In genomic region chr16:28823719-28824547, GRCh38 we compare ENCODE assay signal across 1 cellular context.
A peak's percentile ranks its signal among the peaks of the same experiment; 100 is the strongest.
TF ChIP-seq lines count a peak whose summit lies in the region.

No MANE protein-coding gene starts in this region.

TF ChIP-seq in K562, 482 proteins besides CTCF, POLR2A, EP300 and RAD21 (continued from another document):
- peak; percentile 75 to 84 for TF ChIP-seq MNT (conservative IDR thresholded peaks at IDR 0.05)
- TF ChIP-seq C11orf30 (IDR thresholded peaks at IDR 0.05; ENCODE audit: low read depth), result peak; percentile 69
- TF ChIP-seq FUS (optimal IDR thresholded peaks at IDR 0.05; ENCODE audit: low read depth, low read length), result peak; percentile 19
- no peak for TF ChIP-seq SIRT6 (IDR thresholded peaks at IDR 0.05; ENCODE audit: low read depth, low read length)
- peak in 1 of 2 experiments; percentile 89; a peak in 2 of 4 replicates for TF ChIP-seq ZNF639 (CRISPR knock-in tag; conservative IDR thresholded peaks at IDR 0.05 in 1 of 2, IDR thresholded peaks at IDR 0.05 in 1 of 2)
- TF ChIP-seq SREBF1 (IDR thresholded peaks at IDR 0.05; ENCODE audit: borderline replicate concordance, low read depth, low read length), result no peak
- no peak for TF ChIP-seq DNMT1 (IDR thresholded peaks at IDR 0.05)
- TF ChIP-seq NR2C2 (CRISPR knock-in tag; IDR thresholded peaks at IDR 0.05), result no peak
- 0 out of 2 replicates have a peak, but pooled peaks have one; percentile 2 for TF ChIP-seq NR2C2 (tag; IDR thresholded peaks at IDR 0.05)
- peak; percentile 57 for TF ChIP-seq JUN (IDR thresholded peaks at IDR 0.05; ENCODE audit: borderline replicate concordance, low read depth, low read length)
- no peak for TF ChIP-seq JUN (CRISPR knock-in tag; IDR thresholded peaks at IDR 0.05; ENCODE audit: borderline replicate concordance)
- TF ChIP-seq ELK3 (CRISPR knock-in tag; IDR thresholded peaks at IDR 0.05), result no peak
- 0 out of 2 replicates have a peak, but pooled peaks have one; percentile 48 for TF ChIP-seq ZBTB49 (CRISPR knock-in tag; IDR thresholded peaks at IDR 0.05; ENCODE audit: borderline replicate concordance)
- peak; percentile 36 for TF ChIP-seq TAF7 (tag; IDR thresholded peaks at IDR 0.05)
- TF ChIP-seq GABPB1 (CRISPR knock-in tag; IDR thresholded peaks at IDR 0.05), result peak; percentile 87
